Comparison of ENCODE assay signal across 8 cellular contexts in the genomic region with DNA sequence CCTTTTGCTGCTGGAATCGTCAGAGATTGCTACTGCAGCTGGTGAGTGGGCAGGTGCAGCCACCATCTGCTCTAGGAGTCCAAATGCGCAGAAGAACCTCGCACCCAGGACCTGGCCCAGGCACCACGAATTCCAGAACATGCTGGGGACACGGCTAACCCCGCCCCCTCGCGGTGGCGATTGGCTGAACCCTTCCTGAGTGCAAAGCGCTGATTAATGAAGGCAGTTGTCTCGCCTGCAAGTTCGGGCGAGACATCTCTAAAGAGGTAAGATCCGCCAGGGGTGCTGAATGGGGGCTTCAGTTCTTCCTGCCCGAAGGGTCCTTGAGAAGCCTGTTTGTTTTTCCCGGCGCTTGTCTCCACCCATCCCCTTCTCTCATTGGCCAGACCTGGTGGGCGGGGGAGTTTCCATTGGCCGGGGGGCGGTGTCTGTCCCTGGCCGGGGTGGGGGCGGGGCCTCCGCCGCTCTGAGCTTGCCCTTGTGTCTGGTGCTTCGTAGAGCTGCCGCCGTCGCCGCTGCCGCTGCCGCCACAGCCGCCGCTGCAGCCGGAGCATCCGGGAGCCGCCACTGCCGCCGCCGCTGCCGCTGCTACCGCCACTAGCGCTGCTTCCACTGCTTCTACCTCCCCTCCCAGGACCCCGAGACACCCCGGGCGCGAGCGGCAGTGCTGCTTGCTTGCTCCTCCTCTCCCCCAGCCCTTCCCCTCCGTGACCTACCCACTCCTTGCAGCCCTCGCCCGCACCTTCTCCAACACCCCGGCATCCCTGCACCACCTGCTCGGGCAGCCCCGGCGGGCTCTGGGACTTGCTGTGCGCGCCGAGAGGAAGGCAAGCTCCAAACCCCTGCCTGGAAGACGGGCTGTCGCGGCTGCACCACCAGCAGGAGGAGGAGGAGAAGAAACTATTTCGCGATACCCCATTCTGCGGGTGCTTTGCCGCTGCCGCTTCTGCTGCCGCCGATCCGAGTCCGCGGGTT. TPM values are rescaled to one million over a fixed set of nuclear protein-coding genes. Genes with fewer than 3 reads are reported as not detected.
DNase-seq lines count a peak whose midpoint lies in the region; ATAC-seq and TF ChIP-seq lines count a peak whose summit lies in the region.

Gene CADM2 (plus strand): TSS at position 495 of the 975 bp plus-strand sequence.

- TF ChIP-seq POLR2A in gastroesophageal sphincter (IDR thresholded peaks at IDR 0.05) (peak in 1 of 2 donors; percentile 28), stomach (IDR thresholded peaks at IDR 0.05) (no peak)

- no peaks in the 10 kb centered on the region for H4K20me1 ChIP-seq in neural progenitor cell (ENCODE audit: low read depth)

- H3K4me2 ChIP-seq in neural progenitor cell: peak within 1 kb of the TSS; percentile 88

- peaks cover 0 to 2% (median 0%) of the 10 kb centered on the region in 3 donors for H3K9me3 Mint-ChIP-seq in IgD-negative memory B cell
- no peaks in the 10 kb centered on the region for H3K9me3 Mint-ChIP-seq in neural progenitor cell

- H3K27ac ChIP-seq in gastroesophageal sphincter (peak within 1 kb of the TSS in 3 of 4 donors; percentile 59 to 74 (median 73)), neural progenitor cell (peak within 1 kb of the TSS; percentile 65), stomach (peak within 1 kb of the TSS in 3 of 5 donors; percentile 36 to 62 (median 60))

- WGBS in gastroesophageal sphincter (ENCODE audit: low coverage in 1 of 2), 2 donors: 0 to 13% methylated on average over 2 to 3 of the region's 70 CpGs
- 0 to 3% (median 1%) methylated on average over 45 to 70 of the region's 70 CpGs for WGBS in stomach, 5 donors

- no peak within 1 kb of the TSS for H3K9ac ChIP-seq in neural progenitor cell

- peaks cover 0 to 9% (median 5%) of the 10 kb centered on the region in 3 donors for H3K4me1 Mint-ChIP-seq in IgD-negative memory B cell
- H3K4me1 Mint-ChIP-seq in neural progenitor cell: peaks cover 30% of the 10 kb centered on the region

- peak; percentile 94 for DNase-seq in DMS 273 (lab: John Stamatoyannopoulos, UW; ENCODE audit: unreplicated experiment)
- DNase-seq in SK-MEL-5 (ENCODE audit: low read depth, low spot score): peak; percentile 89
- DNase-seq in activated naive CD4-positive, alpha-beta T cell treated with anti-CD3 and anti-CD28 coated beads, Interleukin-2, amount 50 U/mL, for 16 hours: peak; percentile 66
- peak; percentile 97 for DNase-seq in neural progenitor cell (ENCODE audit: low spot score)
- peak; percentile 88 for DNase-seq in stomach

- intact Hi-C loops in stomach (cut with DNase I; ENCODE audit: low total_unique reads): no loop called here

- H3K27me3 ChIP-seq in gastroesophageal sphincter: peaks cover 45% of the 10 kb centered on the region
- no peaks in the 10 kb centered on the region for H3K27me3 ChIP-seq in neural progenitor cell
- peaks cover 14 to 61% (median 39%) of the 10 kb centered on the region in 3 donors for H3K27me3 ChIP-seq in stomach

- TF ChIP-seq CTCF in gastroesophageal sphincter (IDR thresholded peaks at IDR 0.05) (peak in 3 of 4 experiments; percentile 15 to 57 (median 22)), neural progenitor cell (IDR thresholded peaks at IDR 0.05) (peak; percentile 39), stomach (IDR thresholded peaks at IDR 0.05) (peak in 3 of 7 experiments; percentile 11 to 36 (median 12))

- peaks cover 27% of the 10 kb centered on the region for H3F3A ChIP-seq in neural progenitor cell (ENCODE audit: low read depth)

- peaks cover 0 to 25% (median 9%) of the 10 kb centered on the region in 3 donors for H3K4me1 ChIP-seq in gastroesophageal sphincter
- peaks cover 20% of the 10 kb centered on the region for H3K4me1 ChIP-seq in neural progenitor cell
- H3K4me1 ChIP-seq in stomach: peaks cover 11 to 20% (median 19%) of the 10 kb centered on the region in 4 donors

- no peak for TF ChIP-seq EP300 in gastroesophageal sphincter (IDR thresholded peaks at IDR 0.05)
- no peak for TF ChIP-seq EP300 in stomach (IDR thresholded peaks at IDR 0.05)

- peak within 1 kb of the TSS in 1 of 3 donors; percentile 50 for H3K27ac Mint-ChIP-seq in IgD-negative memory B cell
- peak within 1 kb of the TSS; percentile 39 for H3K27ac Mint-ChIP-seq in neural progenitor cell

- H3K27me3 Mint-ChIP-seq in IgD-negative memory B cell: peaks cover 36% of the 10 kb centered on the region
- peaks cover 14% of the 10 kb centered on the region for H3K27me3 Mint-ChIP-seq in neural progenitor cell (ENCODE audit: insufficient read depth, low read depth)

- H3K36me3 ChIP-seq in gastroesophageal sphincter: no peaks in the 10 kb centered on the region
- no peaks in the 10 kb centered on the region for H3K36me3 ChIP-seq in neural progenitor cell
- no peaks in the 10 kb centered on the region for H3K36me3 ChIP-seq in stomach

- H3K4me3 ChIP-seq in gastroesophageal sphincter (peak within 1 kb of the TSS; percentile 51 to 65), neural progenitor cell (peak within 1 kb of the TSS; percentile 82), stomach (peak within 1 kb of the TSS; percentile 49 to 61 (median 57))

- H3K4me3 Mint-ChIP-seq in IgD-negative memory B cell (peak within 1 kb of the TSS in 3 of 4 donors; percentile 75 to 86 (median 85)), neural progenitor cell (peak within 1 kb of the TSS; percentile 94)

- H3K9me3 ChIP-seq in gastroesophageal sphincter (no peaks in the 10 kb centered on the region), neural progenitor cell (ENCODE audit: low read depth) (no peaks in the 10 kb centered on the region), stomach (no peaks in the 10 kb centered on the region)

- in situ Hi-C loops in SK-MEL-5 (cut with HindIII; ENCODE audit: low pct_unique_long_range_greater_than_20kb, low sequenced_read_pairs): no loop called here

- peak within 1 kb of the TSS; percentile 96 for H2AFZ ChIP-seq in neural progenitor cell (replicated peaks)

- peaks cover 36% of the 10 kb centered on the region for H3K79me2 ChIP-seq in neural progenitor cell (ENCODE audit: low read depth)

- ATAC-seq in GM21529 (IDR thresholded peaks at IDR 0.05; ENCODE audit: unreplicated experiment) (peak; percentile 90), gastroesophageal sphincter (peak; percentile 98)

- H3K36me3 Mint-ChIP-seq in IgD-negative memory B cell (no peaks in the 10 kb centered on the region), neural progenitor cell (no peaks in the 10 kb centered on the region)

RNA-seq across cellular contexts. Expression of gene CADM2, which starts in this region (rescaled TPM):
- polyA plus RNA-seq in IgD-negative memory B cell (not detected), stomach (1 to 10 TPM in 2 of 3 donors, under 1 TPM in 1; 0.80 to 4.3 (median 2.0) TPM)
- total RNA-seq in SK-MEL-5 (2014; rRNA removed; shearing (Covaris generic)): not detected in 2 replicates
- not detected in 2 replicates for polyA plus RNA-seq in SK-MEL-5 (2015; cell fraction: cytosol; rRNA removed)
- polyA plus RNA-seq in SK-MEL-5 (2015; cell fraction: nucleus; rRNA removed): 3.4 TPM in 1 of 2 replicates, not detected in the other
- total RNA-seq in gastroesophageal sphincter (10 to 100 TPM in 1 of 4 donors, 1 to 10 TPM in 3; 8.2 to 10.1 (median 9.4) TPM), neural progenitor cell (ENCODE audit: low replicate concordance) (6.8 and 13.3 TPM in 2 replicates), stomach (1 to 10 TPM in 3 of 5 donors, under 1 TPM in 1, not detected in 1; 0.29 to 8.1 (median 3.5) TPM)

Comparison
In these comparisons a context has a peak if more than half of its experiments do, and no peak if none do; other contexts are left out.
1. Peak in every context shown above with its lines: DNase-seq, ATAC-seq, H3K4me3 ChIP-seq and H3K27ac ChIP-seq.